1 cellular context compared by ENCODE assay signal in the genomic region with DNA sequence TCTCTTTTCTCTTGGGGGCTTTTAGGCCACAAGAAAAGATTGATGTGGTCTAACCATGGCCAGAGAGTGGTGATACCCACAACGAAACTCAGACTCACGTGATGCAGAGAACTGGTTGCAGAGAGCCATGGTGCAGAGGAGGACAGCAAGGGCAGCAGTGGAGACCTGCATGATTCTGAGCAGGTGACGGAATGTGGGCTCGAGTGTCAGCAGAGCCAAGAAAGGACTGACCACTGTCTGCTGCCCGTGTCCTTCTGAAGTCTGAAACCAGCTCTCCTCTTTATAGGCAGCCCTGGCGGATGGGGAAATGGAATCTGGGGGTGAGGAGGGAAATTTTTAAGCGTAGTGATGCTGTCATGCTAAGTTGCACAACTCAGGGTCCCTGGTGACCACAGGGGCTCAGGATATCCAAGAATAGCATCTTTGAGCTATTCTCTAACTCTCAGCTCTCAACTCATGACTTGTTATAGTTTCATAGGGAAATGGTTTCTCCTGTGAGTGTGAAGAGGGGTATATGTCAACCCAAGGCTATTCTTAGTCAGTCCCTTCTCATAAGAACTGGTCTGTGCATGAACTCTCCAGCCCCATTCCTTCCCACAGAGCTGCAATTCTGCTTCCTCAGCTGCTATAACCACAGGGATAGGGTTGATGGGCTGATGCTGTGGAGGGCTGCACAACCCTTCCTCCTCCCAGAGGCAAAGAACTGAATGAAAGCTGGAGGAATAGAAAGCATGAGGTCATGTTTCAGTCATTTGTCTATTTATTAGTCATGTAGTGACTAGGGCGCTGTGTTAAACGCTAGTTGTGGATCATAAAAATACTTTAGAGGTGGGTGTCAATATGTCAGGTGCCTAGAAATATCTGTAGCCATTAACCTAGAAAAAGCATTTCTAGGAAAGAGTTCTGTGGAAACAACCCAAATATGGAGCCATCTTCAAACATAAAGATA.
A peak's percentile ranks its signal among the peaks of the same experiment; 100 is the strongest.
TF ChIP-seq lines count a peak whose summit lies in the region.

A gene (minus strand): TSS at position 256 of the 949 bp plus-strand sequence. CDS start 85 bp downstream, at position 171.

TF ChIP-seq in GM12878, 131 proteins besides CTCF, POLR2A, EP300 and RAD21 (continued from another document and continues in another):
- TF ChIP-seq MYC (IDR thresholded peaks at IDR 0.05; ENCODE audit: insufficient read depth, insufficient read length, insufficient replicate concordance, low read length, severe bottlenecking) (no peak), CHD2 (IDR thresholded peaks at IDR 0.05; ENCODE audit: borderline replicate concordance, low read depth, low read length) (peak; percentile 89), ZNF622 (IDR thresholded peaks at IDR 0.05) (no peak), CHD1 (IDR thresholded peaks at IDR 0.05; ENCODE audit: low read depth, low read length) (no peak), NFYA (IDR thresholded peaks at IDR 0.05; ENCODE audit: borderline replicate concordance, low read depth, low read length) (no peak), HDAC2 (IDR thresholded peaks at IDR 0.05) (no peak), RCOR1 (conservative IDR thresholded peaks at IDR 0.05; ENCODE audit: low read depth, low read length) (no peak; the same call in 1 of the 2 replicates), TAF1 (IDR thresholded peaks at IDR 0.05; ENCODE audit: borderline replicate concordance, low read depth, low read length) (peak; percentile 56), SUZ12 (IDR thresholded peaks at IDR 0.05; ENCODE audit: unreplicated experiment) (no peak), BRCA1 (IDR thresholded peaks at IDR 0.05; ENCODE audit: low read depth, low read length) (no peak), SREBF2 (IDR thresholded peaks at IDR 0.05; ENCODE audit: low read length) (no peak), RB1 (IDR thresholded peaks at IDR 0.05; ENCODE audit: borderline replicate concordance) (peak; percentile 67; the same call in 1 of the 2 replicates), CREM (IDR thresholded peaks at IDR 0.05; ENCODE audit: low read depth) (peak; percentile 87), ASH2L (IDR thresholded peaks at IDR 0.05; ENCODE audit: borderline replicate concordance, low read depth) (peak; percentile 41; the same call in 1 of the 2 replicates), SIN3A (IDR thresholded peaks at IDR 0.05; ENCODE audit: low read depth, low read length) (no peak), GATAD2B (conservative IDR thresholded peaks at IDR 0.05; ENCODE audit: low read depth) (peak; percentile 93), PAX5 (IDR thresholded peaks at IDR 0.05; ENCODE audit: borderline replicate concordance, low read depth, low read length) (peak; percentile 96), CEBPB (IDR thresholded peaks at IDR 0.05; ENCODE audit: borderline replicate concordance in 1 of 2, low read depth in 2 of 2, low read length in 2 of 2) (peak; percentile 95 to 100), BMI1 (IDR thresholded peaks at IDR 0.05; ENCODE audit: borderline replicate concordance) (peak; percentile 74), POLR2AphosphoS5 (IDR thresholded peaks at IDR 0.05; ENCODE audit: low read length) (peak; percentile 97), RBBP5 (conservative IDR thresholded peaks at IDR 0.05) (peak; percentile 88; the same call in 1 of the 2 replicates), FOS (IDR thresholded peaks at IDR 0.05; ENCODE audit: borderline replicate concordance, extremely low read depth, insufficient read length) (no peak), RAD51 (IDR thresholded peaks at IDR 0.05) (peak; percentile 91), NFIC (IDR thresholded peaks at IDR 0.05; ENCODE audit: low read depth, low read length) (peak; percentile 100), KAT2A (conservative IDR thresholded peaks at IDR 0.05; ENCODE audit: control insufficient read depth, low read depth, low read length) (no peak), SMAD5 (IDR thresholded peaks at IDR 0.05; ENCODE audit: low read depth) (peak; percentile 87), MEF2A (IDR thresholded peaks at IDR 0.05; ENCODE audit: insufficient read depth, low read depth, low read length) (peak; percentile 100), POU2F2 (IDR thresholded peaks at IDR 0.05; ENCODE audit: borderline replicate concordance, low read depth, low read length) (peak; percentile 94; the same call in 2 of the 3 replicates), ZNF217 (IDR thresholded peaks at IDR 0.05) (peak; percentile 94), EGR1 (IDR thresholded peaks at IDR 0.05; ENCODE audit: borderline replicate concordance in 1 of 2, low read depth in 2 of 2, low read length in 2 of 2) (peak in 1 of 2 experiments; percentile 61; a peak in 1 of 3 replicates), IKZF2 (IDR thresholded peaks at IDR 0.05) (peak; percentile 100), MXI1 (IDR thresholded peaks at IDR 0.05; ENCODE audit: low read depth, low read length) (peak; percentile 81), SMC3 (IDR thresholded peaks at IDR 0.05; ENCODE audit: borderline replicate concordance, low read length) (no peak), RELA (IDR thresholded peaks at IDR 0.05; ENCODE audit: borderline replicate concordance, partially characterized antibody) (peak; percentile 85), CBX5 (IDR thresholded peaks at IDR 0.05; ENCODE audit: low read depth) (0 out of 2 replicates have a peak, but pooled peaks have one; percentile 33)
- TF ChIP-seq, protein P1, sequence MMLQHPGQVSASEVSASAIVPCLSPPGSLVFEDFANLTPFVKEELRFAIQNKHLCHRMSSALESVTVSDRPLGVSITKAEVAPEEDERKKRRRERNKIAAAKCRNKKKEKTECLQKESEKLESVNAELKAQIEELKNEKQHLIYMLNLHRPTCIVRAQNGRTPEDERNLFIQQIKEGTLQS (IDR thresholded peaks at IDR 0.05; ENCODE audit: borderline replicate concordance, extremely low read depth, low read depth, low read length): no peak
- TF ChIP-seq, protein P2, sequence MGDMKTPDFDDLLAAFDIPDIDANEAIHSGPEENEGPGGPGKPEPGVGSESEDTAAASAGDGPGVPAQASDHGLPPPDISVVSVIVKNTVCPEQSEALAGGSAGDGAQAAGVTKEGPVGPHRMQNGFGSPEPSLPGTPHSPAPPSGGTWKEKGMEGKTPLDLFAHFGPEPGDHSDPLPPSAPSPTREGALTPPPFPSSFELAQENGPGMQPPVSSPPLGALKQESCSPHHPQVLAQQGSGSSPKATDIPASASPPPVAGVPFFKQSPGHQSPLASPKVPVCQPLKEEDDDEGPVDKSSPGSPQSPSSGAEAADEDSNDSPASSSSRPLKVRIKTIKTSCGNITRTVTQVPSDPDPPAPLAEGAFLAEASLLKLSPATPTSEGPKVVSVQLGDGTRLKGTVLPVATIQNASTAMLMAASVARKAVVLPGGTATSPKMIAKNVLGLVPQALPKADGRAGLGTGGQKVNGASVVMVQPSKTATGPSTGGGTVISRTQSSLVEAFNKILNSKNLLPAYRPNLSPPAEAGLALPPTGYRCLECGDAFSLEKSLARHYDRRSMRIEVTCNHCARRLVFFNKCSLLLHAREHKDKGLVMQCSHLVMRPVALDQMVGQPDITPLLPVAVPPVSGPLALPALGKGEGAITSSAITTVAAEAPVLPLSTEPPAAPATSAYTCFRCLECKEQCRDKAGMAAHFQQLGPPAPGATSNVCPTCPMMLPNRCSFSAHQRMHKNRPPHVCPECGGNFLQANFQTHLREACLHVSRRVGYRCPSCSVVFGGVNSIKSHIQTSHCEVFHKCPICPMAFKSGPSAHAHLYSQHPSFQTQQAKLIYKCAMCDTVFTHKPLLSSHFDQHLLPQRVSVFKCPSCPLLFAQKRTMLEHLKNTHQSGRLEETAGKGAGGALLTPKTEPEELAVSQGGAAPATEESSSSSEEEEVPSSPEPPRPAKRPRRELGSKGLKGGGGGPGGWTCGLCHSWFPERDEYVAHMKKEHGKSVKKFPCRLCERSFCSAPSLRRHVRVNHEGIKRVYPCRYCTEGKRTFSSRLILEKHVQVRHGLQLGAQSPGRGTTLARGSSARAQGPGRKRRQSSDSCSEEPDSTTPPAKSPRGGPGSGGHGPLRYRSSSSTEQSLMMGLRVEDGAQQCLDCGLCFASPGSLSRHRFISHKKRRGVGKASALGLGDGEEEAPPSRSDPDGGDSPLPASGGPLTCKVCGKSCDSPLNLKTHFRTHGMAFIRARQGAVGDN (IDR thresholded peaks at IDR 0.05): peak; percentile 41; the same call in 1 of the 2 replicates
- TF ChIP-seq, protein P3, sequence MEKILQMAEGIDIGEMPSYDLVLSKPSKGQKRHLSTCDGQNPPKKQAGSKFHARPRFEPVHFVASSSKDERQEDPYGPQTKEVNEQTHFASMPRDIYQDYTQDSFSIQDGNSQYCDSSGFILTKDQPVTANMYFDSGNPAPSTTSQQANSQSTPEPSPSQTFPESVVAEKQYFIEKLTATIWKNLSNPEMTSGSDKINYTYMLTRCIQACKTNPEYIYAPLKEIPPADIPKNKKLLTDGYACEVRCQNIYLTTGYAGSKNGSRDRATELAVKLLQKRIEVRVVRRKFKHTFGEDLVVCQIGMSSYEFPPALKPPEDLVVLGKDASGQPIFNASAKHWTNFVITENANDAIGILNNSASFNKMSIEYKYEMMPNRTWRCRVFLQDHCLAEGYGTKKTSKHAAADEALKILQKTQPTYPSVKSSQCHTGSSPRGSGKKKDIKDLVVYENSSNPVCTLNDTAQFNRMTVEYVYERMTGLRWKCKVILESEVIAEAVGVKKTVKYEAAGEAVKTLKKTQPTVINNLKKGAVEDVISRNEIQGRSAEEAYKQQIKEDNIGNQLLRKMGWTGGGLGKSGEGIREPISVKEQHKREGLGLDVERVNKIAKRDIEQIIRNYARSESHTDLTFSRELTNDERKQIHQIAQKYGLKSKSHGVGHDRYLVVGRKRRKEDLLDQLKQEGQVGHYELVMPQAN (conservative IDR thresholded peaks at IDR 0.05): no peak
- TF ChIP-seq, protein P4, sequence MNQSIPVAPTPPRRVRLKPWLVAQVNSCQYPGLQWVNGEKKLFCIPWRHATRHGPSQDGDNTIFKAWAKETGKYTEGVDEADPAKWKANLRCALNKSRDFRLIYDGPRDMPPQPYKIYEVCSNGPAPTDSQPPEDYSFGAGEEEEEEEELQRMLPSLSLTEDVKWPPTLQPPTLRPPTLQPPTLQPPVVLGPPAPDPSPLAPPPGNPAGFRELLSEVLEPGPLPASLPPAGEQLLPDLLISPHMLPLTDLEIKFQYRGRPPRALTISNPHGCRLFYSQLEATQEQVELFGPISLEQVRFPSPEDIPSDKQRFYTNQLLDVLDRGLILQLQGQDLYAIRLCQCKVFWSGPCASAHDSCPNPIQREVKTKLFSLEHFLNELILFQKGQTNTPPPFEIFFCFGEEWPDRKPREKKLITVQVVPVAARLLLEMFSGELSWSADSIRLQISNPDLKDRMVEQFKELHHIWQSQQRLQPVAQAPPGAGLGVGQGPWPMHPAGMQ (IDR thresholded peaks at IDR 0.05; ENCODE audit: borderline replicate concordance): peak; percentile 26; the same call in 1 of the 2 replicates
- TF ChIP-seq, protein P5, sequence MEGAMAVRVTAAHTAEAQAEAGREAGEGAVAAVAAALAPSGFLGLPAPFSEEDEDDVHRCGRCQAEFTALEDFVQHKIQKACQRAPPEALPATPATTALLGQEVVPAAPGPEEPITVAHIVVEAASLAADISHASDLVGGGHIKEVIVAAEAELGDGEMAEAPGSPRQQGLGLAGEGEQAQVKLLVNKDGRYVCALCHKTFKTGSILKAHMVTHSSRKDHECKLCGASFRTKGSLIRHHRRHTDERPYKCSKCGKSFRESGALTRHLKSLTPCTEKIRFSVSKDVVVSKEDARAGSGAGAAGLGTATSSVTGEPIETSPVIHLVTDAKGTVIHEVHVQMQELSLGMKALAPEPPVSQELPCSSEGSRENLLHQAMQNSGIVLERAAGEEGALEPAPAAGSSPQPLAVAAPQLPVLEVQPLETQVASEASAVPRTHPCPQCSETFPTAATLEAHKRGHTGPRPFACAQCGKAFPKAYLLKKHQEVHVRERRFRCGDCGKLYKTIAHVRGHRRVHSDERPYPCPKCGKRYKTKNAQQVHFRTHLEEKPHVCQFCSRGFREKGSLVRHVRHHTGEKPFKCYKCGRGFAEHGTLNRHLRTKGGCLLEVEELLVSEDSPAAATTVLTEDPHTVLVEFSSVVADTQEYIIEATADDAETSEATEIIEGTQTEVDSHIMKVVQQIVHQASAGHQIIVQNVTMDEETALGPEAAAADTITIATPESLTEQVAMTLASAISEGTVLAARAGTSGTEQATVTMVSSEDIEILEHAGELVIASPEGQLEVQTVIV (IDR thresholded peaks at IDR 0.05; ENCODE audit: borderline replicate concordance, partially characterized antibody): no peak
- TF ChIP-seq, protein P6, sequence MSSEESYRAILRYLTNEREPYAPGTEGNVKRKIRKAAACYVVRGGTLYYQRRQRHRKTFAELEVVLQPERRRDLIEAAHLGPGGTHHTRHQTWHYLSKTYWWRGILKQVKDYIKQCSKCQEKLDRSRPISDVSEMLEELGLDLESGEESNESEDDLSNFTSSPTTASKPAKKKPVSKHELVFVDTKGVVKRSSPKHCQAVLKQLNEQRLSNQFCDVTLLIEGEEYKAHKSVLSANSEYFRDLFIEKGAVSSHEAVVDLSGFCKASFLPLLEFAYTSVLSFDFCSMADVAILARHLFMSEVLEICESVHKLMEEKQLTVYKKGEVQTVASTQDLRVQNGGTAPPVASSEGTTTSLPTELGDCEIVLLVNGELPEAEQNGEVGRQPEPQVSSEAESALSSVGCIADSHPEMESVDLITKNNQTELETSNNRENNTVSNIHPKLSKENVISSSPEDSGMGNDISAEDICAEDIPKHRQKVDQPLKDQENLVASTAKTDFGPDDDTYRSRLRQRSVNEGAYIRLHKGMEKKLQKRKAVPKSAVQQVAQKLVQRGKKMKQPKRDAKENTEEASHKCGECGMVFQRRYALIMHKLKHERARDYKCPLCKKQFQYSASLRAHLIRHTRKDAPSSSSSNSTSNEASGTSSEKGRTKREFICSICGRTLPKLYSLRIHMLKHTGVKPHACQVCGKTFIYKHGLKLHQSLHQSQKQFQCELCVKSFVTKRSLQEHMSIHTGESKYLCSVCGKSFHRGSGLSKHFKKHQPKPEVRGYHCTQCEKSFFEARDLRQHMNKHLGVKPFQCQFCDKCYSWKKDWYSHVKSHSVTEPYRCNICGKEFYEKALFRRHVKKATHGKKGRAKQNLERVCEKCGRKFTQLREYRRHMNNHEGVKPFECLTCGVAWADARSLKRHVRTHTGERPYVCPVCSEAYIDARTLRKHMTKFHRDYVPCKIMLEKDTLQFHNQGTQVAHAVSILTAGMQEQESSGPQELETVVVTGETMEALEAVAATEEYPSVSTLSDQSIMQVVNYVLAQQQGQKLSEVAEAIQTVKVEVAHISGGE (CRISPR knock-in tag; IDR thresholded peaks at IDR 0.05): no peak
- TF ChIP-seq, protein P7, sequence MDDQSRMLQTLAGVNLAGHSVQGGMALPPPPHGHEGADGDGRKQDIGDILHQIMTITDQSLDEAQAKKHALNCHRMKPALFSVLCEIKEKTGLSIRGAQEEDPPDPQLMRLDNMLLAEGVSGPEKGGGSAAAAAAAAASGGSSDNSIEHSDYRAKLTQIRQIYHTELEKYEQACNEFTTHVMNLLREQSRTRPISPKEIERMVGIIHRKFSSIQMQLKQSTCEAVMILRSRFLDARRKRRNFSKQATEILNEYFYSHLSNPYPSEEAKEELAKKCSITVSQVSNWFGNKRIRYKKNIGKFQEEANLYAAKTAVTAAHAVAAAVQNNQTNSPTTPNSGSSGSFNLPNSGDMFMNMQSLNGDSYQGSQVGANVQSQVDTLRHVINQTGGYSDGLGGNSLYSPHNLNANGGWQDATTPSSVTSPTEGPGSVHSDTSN (IDR thresholded peaks at IDR 0.05; ENCODE audit: insufficient replicate concordance, low read depth, low read length): no peak
